Comparison of ENCODE assay signal across 9 cellular contexts in the genomic region with DNA sequence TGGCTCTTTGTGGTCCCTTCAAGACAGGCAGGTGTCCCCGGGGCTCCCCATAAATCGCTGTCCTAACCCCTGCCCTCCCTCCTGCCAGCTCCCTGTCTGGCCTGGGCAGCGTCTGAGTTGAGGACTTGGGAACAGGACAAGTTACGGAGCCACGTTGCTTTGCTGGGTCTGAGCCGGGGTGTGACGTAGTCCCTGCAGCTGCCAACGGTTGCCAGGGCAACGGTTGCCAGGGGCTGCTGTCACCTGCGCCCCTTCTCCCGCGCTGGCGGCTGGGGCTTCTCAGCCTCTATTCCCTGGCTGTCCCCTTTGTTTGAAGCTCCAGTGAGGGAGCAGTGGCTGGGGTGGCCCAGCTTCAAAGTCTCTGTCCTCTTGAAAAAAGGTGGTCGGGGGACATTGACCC. TPM values are rescaled to one million over a fixed set of nuclear protein-coding genes. Genes with fewer than 3 reads are reported as not detected.
DNase-seq lines count a peak whose midpoint lies in the region; ATAC-seq lines count a peak whose summit lies in the region.
"Had no signal": no experiment of that assay in that cellular context is flagged by ENCODE, and none has a peak within 500 bp of the region (broad histone marks: within the 10 kb centered on the region; RNA-seq: fewer than 3 reads in every experiment).

No MANE protein-coding gene starts in this region.

- H3K4me3 ChIP-seq in ectodermal cell (ENCODE audit: insufficient read depth, low read depth, low read length), result no peak overlapping the region
- H3K4me3 ChIP-seq in naive thymus-derived CD4-positive, alpha-beta T cell (ENCODE audit: low read length), result no peak overlapping the region

- H3K4me3 Mint-ChIP-seq in naive thymus-derived CD4-positive, alpha-beta T cell, result no peak overlapping the region

- H3K27me3 Mint-ChIP-seq in naive thymus-derived CD4-positive, alpha-beta T cell, result peaks cover 0 to 27% (median 8%) of the 10 kb centered on the region in 5 donors

- no peaks in the 10 kb centered on the region for H3K27me3 ChIP-seq in ectodermal cell (ENCODE audit: control insufficient read depth, insufficient read depth, low read length, poor library complexity, severe bottlenecking)
- no peaks in the 10 kb centered on the region for H3K27me3 ChIP-seq in naive thymus-derived CD4-positive, alpha-beta T cell (ENCODE audit: control insufficient read depth in 2 of 2, insufficient read depth in 2 of 2, low read length in 2 of 2)

- H3K4me1 ChIP-seq in ectodermal cell (ENCODE audit: control insufficient read depth, insufficient read depth, low read length), result peaks cover 42% of the 10 kb centered on the region
- no peaks in the 10 kb centered on the region for H3K4me1 ChIP-seq in naive thymus-derived CD4-positive, alpha-beta T cell (ENCODE audit: control insufficient read depth in 2 of 2, insufficient read depth in 2 of 2, low read length in 2 of 2)

- CTCF ChIA-PET in naive thymus-derived CD4-positive, alpha-beta T cell (lab: Charles Lee), result interaction anchor here (0.7 to 2.1 kb wide), 3 partner anchors 9 to 48 kb away, joined by 3 to 6 read pairs (median 6); no protein-coding TSS in a partner anchor

- peak overlapping the region in 1 of 9 donors; percentile 59 for H3K27ac Mint-ChIP-seq in naive thymus-derived CD4-positive, alpha-beta T cell

- no peaks in the 10 kb centered on the region for H3K9me3 Mint-ChIP-seq in naive thymus-derived CD4-positive, alpha-beta T cell

- peak overlapping the region; percentile 58 for H3K27ac ChIP-seq in ectodermal cell (ENCODE audit: insufficient read depth, low read depth, low read length, poor library complexity, severe bottlenecking)
- no peak overlapping the region for H3K27ac ChIP-seq in naive thymus-derived CD4-positive, alpha-beta T cell (ENCODE audit: low read depth, low read length)

- POLR2A ChIA-PET in naive thymus-derived CD4-positive, alpha-beta T cell (lab: Charles Lee), result no interaction called here

- DNase-seq in COLO668 (lab: John Stamatoyannopoulos, UW; ENCODE audit: unreplicated experiment) (peak; percentile 73), NCI-H1694 treated with DMSO at 0.1 percent for 48 hours (lab: John Stamatoyannopoulos, UW) (peak; percentile 35), foreskin melanocyte (no peak), NCI-H226 (no peak), LoVo (ENCODE audit: low spot score) (no peak)
- DNase-seq in naive thymus-derived CD4-positive, alpha-beta T cell, result peak in 7 of 9 donors; percentile 18 to 54 (median 35)
- no peak for DNase-seq in activated CD8-positive, alpha-beta memory T cell treated with anti-CD3 and anti-CD28 coated beads for 24 hours

- no peaks in the 10 kb centered on the region for H3K9me3 ChIP-seq in ectodermal cell (ENCODE audit: control insufficient read depth, low read length)
- no peaks in the 10 kb centered on the region for H3K9me3 ChIP-seq in naive thymus-derived CD4-positive, alpha-beta T cell (ENCODE audit: control insufficient read depth in 2 of 3, low read length in 3 of 3)

- ATAC-seq in naive thymus-derived CD4-positive, alpha-beta T cell, result peak; percentile 35

- 13% methylated on average over 14 of the region's 14 CpGs for WGBS in ectodermal cell, 2 experiments

- no peaks in the 10 kb centered on the region for H3K36me3 ChIP-seq in ectodermal cell (ENCODE audit: control insufficient read depth, insufficient read depth, low read length)
- H3K36me3 ChIP-seq in naive thymus-derived CD4-positive, alpha-beta T cell (ENCODE audit: control insufficient read depth in 2 of 3, insufficient read depth in 3 of 3, low read length in 3 of 3), result no peaks in the 10 kb centered on the region

- H3K36me3 Mint-ChIP-seq in naive thymus-derived CD4-positive, alpha-beta T cell, result peaks cover 0 to 4% (median 0%) of the 10 kb centered on the region in 5 donors

- H3K4me1 Mint-ChIP-seq in naive thymus-derived CD4-positive, alpha-beta T cell, result peaks cover 0 to 4% (median 0%) of the 10 kb centered on the region in 7 donors

- intact Hi-C loops in naive thymus-derived CD4-positive, alpha-beta T cell (cut with micrococcal nuclease), result no loop called here

RNA-seq across cellular contexts. Expression of a gene that starts 10.7 kb away (rescaled TPM):
- polyA plus RNA-seq in ectodermal cell (2013, experiment 1 of 4), result 24.3 TPM
- polyA plus RNA-seq in ectodermal cell (2013, experiment 2 of 4), result 23.6 TPM
- 30.8 TPM for polyA plus RNA-seq in ectodermal cell (2013, experiment 3 of 4)
- polyA plus RNA-seq in ectodermal cell (2013, experiment 4 of 4), result 30.5 TPM
- 10 to 100 TPM in 2 of 5 experiments, 1 to 10 TPM in 2, under 1 TPM in 1; 0.67 to 96.0 (median 5.0) TPM for total RNA-seq in naive thymus-derived CD4-positive, alpha-beta T cell
- polyA plus RNA-seq in naive thymus-derived CD4-positive, alpha-beta T cell, result under 1 TPM; 0.07 to 0.67 TPM

RNA-seq across cellular contexts. Expression of a gene that starts 28.9 kb away (rescaled TPM):
- polyA plus RNA-seq in ectodermal cell (2013, experiment 1 of 4), result 0.39 TPM
- 0.50 TPM for polyA plus RNA-seq in ectodermal cell (2013, experiment 2 of 4)
- 0.75 TPM for polyA plus RNA-seq in ectodermal cell (2013, experiment 3 of 4)
- 0.45 TPM for polyA plus RNA-seq in ectodermal cell (2013, experiment 4 of 4)
- 10 to 100 TPM in 1 of 5 experiments, 1 to 10 TPM in 1, not detected in 3; 4.9 to 14.1 TPM for total RNA-seq in naive thymus-derived CD4-positive, alpha-beta T cell
- not detected for polyA plus RNA-seq in naive thymus-derived CD4-positive, alpha-beta T cell

RNA-seq across cellular contexts. Expression of a gene that starts 55.4 kb away (rescaled TPM):
- polyA plus RNA-seq in ectodermal cell (2013, experiment 1 of 4), result 1.9 TPM
- polyA plus RNA-seq in ectodermal cell (2013, experiment 2 of 4), result 2.0 TPM
- polyA plus RNA-seq in ectodermal cell (2013, experiment 3 of 4), result 0.69 TPM
- polyA plus RNA-seq in ectodermal cell (2013, experiment 4 of 4), result 1.3 TPM
- not detected for total RNA-seq in naive thymus-derived CD4-positive, alpha-beta T cell
- not detected for polyA plus RNA-seq in naive thymus-derived CD4-positive, alpha-beta T cell
- total RNA-seq: glomerular endothelial cell had no signal

Comparison
In these comparisons a context has a peak if more than half of its experiments do, and no peak if none do; other contexts are left out.
1. DNase-seq: peak in COLO668 (single experiment), NCI-H1694 treated with DMSO at 0.1 percent for 48 hours (single experiment) and naive thymus-derived CD4-positive, alpha-beta T cell (7 of 9); none in foreskin melanocyte (single experiment), activated CD8-positive, alpha-beta memory T cell treated with anti-CD3 and anti-CD28 coated beads for 24 hours (single experiment), NCI-H226 (single experiment) and LoVo (single experiment).